In genomic region chr2:85158559-85159273, GRCh38 we compare ENCODE assay signal across 1 cellular context.
TF ChIP-seq lines count a peak whose summit lies in the region.

No MANE protein-coding gene starts in this region.

TF ChIP-seq in SK-N-SH treated with all-trans-retinoic acid at 6 μM for 48 hours, 23 proteins besides CTCF, POLR2A, EP300 and RAD21 (continued from another document):
- TF ChIP-seq TSHZ2 (CRISPR knock-in tag; IDR thresholded peaks at IDR 0.05) (peak; percentile 83), PPARA (CRISPR knock-in tag; IDR thresholded peaks at IDR 0.05; ENCODE audit: borderline replicate concordance) (no peak), ZC3H10 (CRISPR knock-in tag; IDR thresholded peaks at IDR 0.05) (no peak)
